ENCODE assay signal across 1 cellular context in genomic region chr12:26787125-26787495, GRCh38.
TF ChIP-seq lines count a peak whose summit lies in the region.

No MANE protein-coding gene starts in this region.

TF ChIP-seq in GM23338, 12 proteins besides CTCF, POLR2A, EP300 and RAD21 (continued from another document):
- TF ChIP-seq ZNF462 (CRISPR knock-in tag; IDR thresholded peaks at IDR 0.05): no peak
- TF ChIP-seq EZH2phosphoT487 (IDR thresholded peaks at IDR 0.05; ENCODE audit: unreplicated experiment): no peak
- TF ChIP-seq ZNF114 (CRISPR knock-in tag; IDR thresholded peaks at IDR 0.05): no peak
- no peak for TF ChIP-seq ETS1 (IDR thresholded peaks at IDR 0.05)
- no peak for TF ChIP-seq CREB1 (CRISPR knock-in tag; IDR thresholded peaks at IDR 0.05; ENCODE audit: low read depth)
- no peak for TF ChIP-seq POLR2AphosphoS5 (IDR thresholded peaks at IDR 0.05; ENCODE audit: low read depth)
- TF ChIP-seq ZNF331 (CRISPR knock-in tag; IDR thresholded peaks at IDR 0.05; ENCODE audit: low read depth): no peak
- no peak for TF ChIP-seq NANOG (IDR thresholded peaks at IDR 0.05; ENCODE audit: borderline replicate concordance)
- no peak for TF ChIP-seq JUNB (IDR thresholded peaks at IDR 0.05; ENCODE audit: unreplicated experiment)
- TF ChIP-seq REST (IDR thresholded peaks at IDR 0.05; ENCODE audit: unreplicated experiment): no peak
